Comparison of ENCODE assay signal across 25 cellular contexts in genomic region chr2:175576875-175577274, GRCh38.
DNase-seq lines count a peak whose midpoint lies in the region; ATAC-seq and TF ChIP-seq lines count a peak whose summit lies in the region.
"Had no signal": no experiment of that assay in that cellular context is flagged by ENCODE, and none has a peak within 500 bp of the region (broad histone marks: within the 10 kb centered on the region; RNA-seq: fewer than 3 reads in every experiment).

No MANE protein-coding gene starts in this region.

- H3K9me3 ChIP-seq in heart left ventricle (no peaks in the 10 kb centered on the region), Loucy (ENCODE audit: insufficient read depth, low read depth, low read length) (no peaks in the 10 kb centered on the region)
- H3K9me3 ChIP-seq: left lung had no signal

- no peak overlapping the region for H3K27ac Mint-ChIP-seq in activated naive CD8-positive, alpha-beta T cell treated with anti-CD3 and anti-CD28 coated beads, Interleukin-2, amount 50 U/mL, for 24 hours
- H3K27ac Mint-ChIP-seq: activated naive CD4-positive, alpha-beta T cell treated with anti-CD3 and anti-CD28 coated beads, Interleukin-2, amount 50 U/mL, for 72 hours had no signal

- H3K4me1 Mint-ChIP-seq in activated naive CD8-positive, alpha-beta T cell treated with anti-CD3 and anti-CD28 coated beads, Interleukin-2, amount 50 U/mL, for 24 hours, result peaks cover 16% of the 10 kb centered on the region

- no peak overlapping the region for H3K27ac ChIP-seq in heart left ventricle
- H3K27ac ChIP-seq: C4-2B, coronary artery, foreskin keratinocyte, left lung, SK-N-MC had no signal

- peaks cover 7% of the 10 kb centered on the region for H3K27me3 Mint-ChIP-seq in activated naive CD8-positive, alpha-beta T cell treated with anti-CD3 and anti-CD28 coated beads, Interleukin-2, amount 50 U/mL, for 24 hours

- H4K20me1 ChIP-seq in Loucy (ENCODE audit: insufficient read depth, low read length, poor library complexity, severe bottlenecking), result no peaks in the 10 kb centered on the region

- H3K9me2 ChIP-seq in Loucy (replicated peaks; ENCODE audit: low read depth, low read length), result no peaks in the 10 kb centered on the region

- H3K4me1 ChIP-seq in heart left ventricle (peaks cover 0 to 21% (median 0%) of the 10 kb centered on the region in 12 donors), Loucy (ENCODE audit: insufficient read depth, low read length, poor library complexity, severe bottlenecking) (peaks cover 30% of the 10 kb centered on the region)
- H3K4me1 ChIP-seq: foreskin keratinocyte had no signal

- H3F3A ChIP-seq in Loucy (ENCODE audit: low read depth), result peaks cover 13% of the 10 kb centered on the region; the same call in 1 of the 2 replicates

- TF ChIP-seq CTCF in heart left ventricle (IDR thresholded peaks at IDR 0.05) (no peak), Loucy (conservative IDR thresholded peaks at IDR 0.05; ENCODE audit: low read length) (no peak)

- H3K4me2 ChIP-seq in Loucy (ENCODE audit: low read depth, low read length, poor library complexity, severe bottlenecking), result peak overlapping the region; percentile 87

- no peaks in the 10 kb centered on the region for H3K36me3 Mint-ChIP-seq in activated naive CD8-positive, alpha-beta T cell treated with anti-CD3 and anti-CD28 coated beads, Interleukin-2, amount 50 U/mL, for 24 hours (ENCODE audit: low read depth)
- H3K36me3 Mint-ChIP-seq: activated naive CD4-positive, alpha-beta T cell treated with anti-CD3 and anti-CD28 coated beads, Interleukin-2, amount 50 U/mL, for 72 hours; naive B cell had no signal

- no peak overlapping the region for H3K4me3 Mint-ChIP-seq in activated naive CD8-positive, alpha-beta T cell treated with anti-CD3 and anti-CD28 coated beads, Interleukin-2, amount 50 U/mL, for 24 hours

- H3K79me2 ChIP-seq in Loucy (ENCODE audit: insufficient read depth, low read length), result no peaks in the 10 kb centered on the region

- H3K4me3 ChIP-seq in heart left ventricle (no peak overlapping the region), Loucy (ENCODE audit: low read length, poor library complexity, severe bottlenecking) (no peak overlapping the region)
- H3K4me3 ChIP-seq: coronary artery, left lung, SK-N-MC had no signal

- 54 to 65% (median 57%) methylated on average over 5 of the region's 5 CpGs for WGBS in heart left ventricle, 4 donors

- H3K36me3 ChIP-seq in heart left ventricle (no peaks in the 10 kb centered on the region), Loucy (ENCODE audit: insufficient read depth, low read length) (no peaks in the 10 kb centered on the region)
- H3K36me3 ChIP-seq: left lung had no signal

- no peaks in the 10 kb centered on the region for H3K27me3 ChIP-seq in heart left ventricle
- no peaks in the 10 kb centered on the region for H3K27me3 ChIP-seq in Loucy (ENCODE audit: insufficient read depth, low read length, poor library complexity, severe bottlenecking)
- H3K27me3 ChIP-seq: foreskin keratinocyte, left lung had no signal

- H3K9me3 Mint-ChIP-seq in activated naive CD8-positive, alpha-beta T cell treated with anti-CD3 and anti-CD28 coated beads, Interleukin-2, amount 50 U/mL, for 24 hours, result no peaks in the 10 kb centered on the region
- H3K9me3 Mint-ChIP-seq: activated naive CD4-positive, alpha-beta T cell treated with anti-CD3 and anti-CD28 coated beads, Interleukin-2, amount 50 U/mL, for 72 hours; effector memory CD8-positive, alpha-beta T cell had no signal

- ATAC-seq in heart left ventricle, result peak in 3 of 4 donors; percentile 49 to 73 (median 56)
- ATAC-seq in left ventricle myocardium superior, result peak; percentile 79
- ATAC-seq in activated naive CD8-positive, alpha-beta T cell treated with anti-CD3 and anti-CD28 coated beads, Interleukin-2, amount 50 U/mL, for 24 hours, result no peak
- ATAC-seq: activated naive CD4-positive, alpha-beta T cell treated with anti-CD3 and anti-CD28 coated beads, Interleukin-2, amount 50 U/mL, for 72 hours; esophagus mucosa; foreskin keratinocyte; left lung had no signal

- peak overlapping the region; percentile 37; the same call in 1 of the 2 replicates for H2AFZ ChIP-seq in Loucy (ENCODE audit: low read length)

- intact Hi-C loops in heart left ventricle (cut with DNase I), result no loop called here
- intact Hi-C loops in cardiac septum (cut with DNase I), result no loop called here
- intact Hi-C loops in left ventricle myocardium superior (cut with micrococcal nuclease), result no loop called here

- H3K9ac ChIP-seq in Loucy (ENCODE audit: low read depth, low read length, poor library complexity, severe bottlenecking), result peak overlapping the region; percentile 62

- peak in 1 of 5 donors; percentile 39 for DNase-seq in heart left ventricle
- DNase-seq in cardiac septum (ENCODE audit: low spot score), result no peak
- DNase-seq in left ventricle myocardium superior, result peak; percentile 32
- DNase-seq in activated naive CD8-positive, alpha-beta T cell treated with anti-CD3 and anti-CD28 coated beads, Interleukin-2, amount 50 U/mL, for 24 hours, result no peak
- DNase-seq in NOMO-1 (lab: John Stamatoyannopoulos, UW; ENCODE audit: unreplicated experiment in 2 of 2), result no peak
- DNase-seq in foreskin melanocyte, result no peak
- no peak for DNase-seq in SIG-M5 (lab: John Stamatoyannopoulos, UW)
- DNase-seq: activated T-cell treated with anti-CD3 and anti-CD28 coated beads for 4 hours; anterior cingulate cortex; effector memory CD8-positive, alpha-beta T cell; foreskin keratinocyte; left lung; naive B cell; NCI-H187 treated with DMSO at 0.1 percent for 48 hours; NCI-H2171 treated with DMSO at 0.1 percent for 48 hours; NCI-H524 treated with DMSO at 0.1 percent for 48 hours; stimulated activated CD4-positive, alpha-beta T cell treated with anti-CD3 and anti-CD28 coated beads, Interleukin-2, amount 100 ng/mL, for 48 hours; T-helper 2 cell; trophoblast cell had no signal

- no peak for TF ChIP-seq POLR2A in heart left ventricle (IDR thresholded peaks at IDR 0.05)
